In the genomic region with DNA sequence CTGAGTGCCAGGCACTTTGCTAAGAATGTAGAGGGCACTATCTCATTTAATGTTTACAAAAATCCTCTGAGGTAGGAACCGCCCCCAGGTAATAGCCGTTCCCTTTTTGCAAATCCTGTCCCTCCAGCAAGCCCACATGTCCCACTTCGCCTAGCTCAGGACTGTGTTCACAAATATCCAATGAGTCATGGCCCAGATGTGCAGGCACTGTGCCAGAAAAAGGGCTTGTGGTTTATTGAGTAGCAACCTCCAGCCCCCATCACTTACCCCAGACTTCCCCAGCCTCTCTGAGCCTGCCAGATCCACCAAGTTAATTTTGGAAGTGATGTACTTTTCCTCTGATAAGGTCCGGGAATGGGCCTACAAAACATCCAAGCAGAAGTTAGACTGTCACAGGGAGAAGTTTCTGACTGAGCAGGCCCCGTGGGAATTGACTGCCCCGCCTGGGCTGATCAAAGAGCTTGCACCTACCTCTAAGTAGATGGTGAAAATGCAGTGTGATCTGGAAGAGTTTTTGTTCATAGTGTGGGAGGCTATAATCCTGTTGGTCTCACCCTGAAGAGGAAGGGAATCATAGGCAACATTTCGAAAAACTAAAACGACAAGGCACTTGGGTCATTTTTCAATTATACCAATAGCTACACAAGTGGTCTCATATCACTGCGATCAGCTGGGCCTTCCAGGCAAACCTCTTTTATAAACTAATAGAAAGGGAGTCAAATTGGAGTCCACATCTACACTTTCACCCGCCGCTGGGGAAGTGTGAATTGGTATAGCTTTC, we compare ENCODE assay signal across 8 cellular contexts.
DNase-seq lines count a peak whose midpoint lies in the region; ATAC-seq and TF ChIP-seq lines count a peak whose summit lies in the region.

No MANE protein-coding gene starts in this region.

- peak; percentile 56 for ATAC-seq in GM21786 (IDR thresholded peaks at IDR 0.05; ENCODE audit: unreplicated experiment)

- DNase-seq in AG10803 (ENCODE audit: low read depth) (peak; percentile 93), OCI-M1 (lab: John Stamatoyannopoulos, UW) (peak; percentile 95), amygdala (lab: John Stamatoyannopoulos, UW) (peak in 29 of 56 donors; percentile 3 to 77 (median 21)), kidney glomerular epithelial cell (lab: John Stamatoyannopoulos, UW) (peak; percentile 19), DMS79 treated with DMSO at 0.1 percent for 48 hours (lab: John Stamatoyannopoulos, UW) (no peak), NCI-H526 (lab: John Stamatoyannopoulos, UW) (no peak)
- DNase-seq in stimulated activated CD4-positive, alpha-beta T cell treated with anti-CD3 and anti-CD28 coated beads, TNF-alpha, amount 100 ng/mL, for 48 hours (ENCODE audit: low read depth in 3 of 3) = peak in 2 of 3 donors; percentile 18 to 40

- no peak for TF ChIP-seq CTCF in AG10803 (conservative IDR thresholded peaks at IDR 0.05; ENCODE audit: low read length)

- H3K4me3 ChIP-seq in AG10803 (ENCODE audit: low read length) = no peak overlapping the region

Comparison
In these comparisons a context has a peak if more than half of its experiments do, and no peak if none do; other contexts are left out.
1. DNase-seq: peak in AG10803 (single experiment), OCI-M1 (single experiment), amygdala (29 of 56), kidney glomerular epithelial cell (single experiment) and stimulated activated CD4-positive, alpha-beta T cell treated with anti-CD3 and anti-CD28 coated beads, TNF-alpha, amount 100 ng/mL, for 48 hours (2 of 3); none in DMS79 treated with DMSO at 0.1 percent for 48 hours (single experiment) and NCI-H526 (0 of 2).